ENCODE assay signal across 17 cellular contexts in the genomic region with DNA sequence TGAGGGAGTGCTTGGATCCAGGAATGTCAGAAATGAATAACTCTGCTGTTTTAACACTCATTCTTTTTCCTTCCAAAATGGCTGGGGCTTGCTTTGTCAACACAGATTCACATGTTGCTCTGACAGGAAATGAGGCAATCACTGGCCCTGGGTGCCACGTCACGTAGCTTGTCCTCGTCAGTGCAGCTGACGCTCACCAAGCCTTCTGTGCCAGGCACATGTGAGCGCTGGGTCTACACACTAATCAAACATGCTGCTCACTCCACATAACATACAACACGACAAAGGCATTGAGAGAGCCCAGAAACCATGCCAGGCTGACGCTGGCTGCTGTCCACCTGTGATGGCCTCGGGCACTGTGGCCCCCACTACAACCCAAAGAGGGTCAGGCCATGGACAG.
DNase-seq lines count a peak whose midpoint lies in the region; ATAC-seq lines count a peak whose summit lies in the region.
"Had no signal": no experiment of that assay in that cellular context is flagged by ENCODE, and none has a peak within 500 bp of the region (broad histone marks: within the 10 kb centered on the region; RNA-seq: fewer than 3 reads in every experiment).

No MANE protein-coding gene starts in this region.

- no peak for ATAC-seq in stimulated activated naive B cell treated with anti-CD40 and anti-IgM and Interleukin-4, amounts not matched to agents 10 μg/mL and 1 μg/mL and 100 μg/mL, for 72 hours (replicated peaks)
- ATAC-seq in HG03342 (IDR thresholded peaks at IDR 0.05; ENCODE audit: unreplicated experiment) (no peak), HG03280 (IDR thresholded peaks at IDR 0.05; ENCODE audit: unreplicated experiment) (no peak)
- ATAC-seq: lower lobe of right lung, WTC11 had no signal

- peaks cover 76% of the 10 kb centered on the region for H3K27me3 Mint-ChIP-seq in activated naive CD4-positive, alpha-beta T cell treated with anti-CD3 and anti-CD28 coated beads, Interleukin-2, amount 10 ng/mL, durations not matched to agents 7 days and 5 days
- H3K27me3 Mint-ChIP-seq in stimulated activated naive B cell treated with anti-CD40 and anti-IgM and Interleukin-4, amounts not matched to agents 10 μg/mL and 1 μg/mL and 100 μg/mL, for 72 hours, result peaks cover 72 to 80% of the 10 kb centered on the region in 2 donors

- CTCF ChIA-PET in activated naive CD4-positive, alpha-beta T cell treated with anti-CD3 and anti-CD28 coated beads, Interleukin-2, amount 10 ng/mL, durations not matched to agents 7 days and 5 days (lab: Charles Lee), result no interaction called here

- H3K9me3 Mint-ChIP-seq in activated naive CD4-positive, alpha-beta T cell treated with anti-CD3 and anti-CD28 coated beads, Interleukin-2, amount 10 ng/mL, durations not matched to agents 7 days and 5 days, result peaks cover 15% of the 10 kb centered on the region
- peaks cover 6 to 9% of the 10 kb centered on the region in 2 donors for H3K9me3 Mint-ChIP-seq in stimulated activated naive B cell treated with anti-CD40 and anti-IgM and Interleukin-4, amounts not matched to agents 10 μg/mL and 1 μg/mL and 100 μg/mL, for 72 hours
- H3K9me3 Mint-ChIP-seq: type B pancreatic cell, WTC11 had no signal

- no peak for DNase-seq in activated naive CD4-positive, alpha-beta T cell treated with anti-CD3 and anti-CD28 coated beads, Interleukin-2, amount 10 ng/mL, durations not matched to agents 7 days and 5 days
- no peak for DNase-seq in activated naive CD4-positive, alpha-beta T cell treated with anti-CD3 and anti-CD28 coated beads, Interleukin-2, amount 50 U/mL, for 16 hours
- DNase-seq in SHP77 (lab: John Stamatoyannopoulos, UW) (peak; percentile 28 to 91), head of caudate nucleus (peak in 31 of 42 donors; percentile 30 to 84 (median 61)), cerebellum (ENCODE audit: low spot score) (no peak)
- DNase-seq in stimulated activated naive B cell treated with anti-CD40 and anti-IgM and Interleukin-4, amounts not matched to agents 10 μg/mL and 1 μg/mL and 100 μg/mL, for 72 hours, result no peak
- DNase-seq: activated T-cell treated with anti-CD3 and anti-CD28 coated beads for 4 hours; Caco-2; lower lobe of right lung; naive thymus-derived CD8-positive, alpha-beta T cell; NCI-H1105 treated with DMSO at 0.1 percent for 48 hours; NK-92 treated with Interleukin-12 subunit alpha and Interleukin-12 subunit beta, amount 100 ng/mL, for 24 hours; stimulated activated CD4-positive, alpha-beta T cell treated with anti-CD3 and anti-CD28 coated beads, Interleukin-2, amount 100 ng/mL, for 48 hours had no signal

- H3K36me3 Mint-ChIP-seq in activated naive CD4-positive, alpha-beta T cell treated with anti-CD3 and anti-CD28 coated beads, Interleukin-2, amount 10 ng/mL, durations not matched to agents 7 days and 5 days, result peaks cover 8% of the 10 kb centered on the region
- H3K36me3 Mint-ChIP-seq in stimulated activated naive B cell treated with anti-CD40 and anti-IgM and Interleukin-4, amounts not matched to agents 10 μg/mL and 1 μg/mL and 100 μg/mL, for 72 hours, result peaks cover 0 to 5% of the 10 kb centered on the region in 2 donors
- H3K36me3 Mint-ChIP-seq: type B pancreatic cell, WTC11 had no signal

- H3K4me3 Mint-ChIP-seq in activated naive CD4-positive, alpha-beta T cell treated with anti-CD3 and anti-CD28 coated beads, Interleukin-2, amount 10 ng/mL, durations not matched to agents 7 days and 5 days, result no peak overlapping the region
- H3K4me3 Mint-ChIP-seq in stimulated activated naive B cell treated with anti-CD40 and anti-IgM and Interleukin-4, amounts not matched to agents 10 μg/mL and 1 μg/mL and 100 μg/mL, for 72 hours, result no peak overlapping the region
- H3K4me3 Mint-ChIP-seq: type B pancreatic cell, WTC11 had no signal

- H3K4me1 Mint-ChIP-seq in activated naive CD4-positive, alpha-beta T cell treated with anti-CD3 and anti-CD28 coated beads, Interleukin-2, amount 10 ng/mL, durations not matched to agents 7 days and 5 days, result peaks cover 37% of the 10 kb centered on the region
- peaks cover 9 to 12% of the 10 kb centered on the region in 2 donors for H3K4me1 Mint-ChIP-seq in stimulated activated naive B cell treated with anti-CD40 and anti-IgM and Interleukin-4, amounts not matched to agents 10 μg/mL and 1 μg/mL and 100 μg/mL, for 72 hours

- intact Hi-C loops in head of caudate nucleus (cut with DNase I), result no loop called here

- peak overlapping the region; percentile 7 for H3K27ac Mint-ChIP-seq in activated naive CD4-positive, alpha-beta T cell treated with anti-CD3 and anti-CD28 coated beads, Interleukin-2, amount 10 ng/mL, durations not matched to agents 7 days and 5 days
- H3K27ac Mint-ChIP-seq in stimulated activated naive B cell treated with anti-CD40 and anti-IgM and Interleukin-4, amounts not matched to agents 10 μg/mL and 1 μg/mL and 100 μg/mL, for 72 hours, result peak overlapping the region; percentile 48
- H3K27ac Mint-ChIP-seq: type B pancreatic cell, WTC11 had no signal

Comparison
In these comparisons a context has a peak if more than half of its experiments do, and no peak if none do; other contexts are left out.
1. DNase-seq: peak in SHP77 (2 of 2) and head of caudate nucleus (31 of 42); none in activated naive CD4-positive, alpha-beta T cell treated with anti-CD3 and anti-CD28 coated beads, Interleukin-2, amount 10 ng/mL, durations not matched to agents 7 days and 5 days (single experiment), activated naive CD4-positive, alpha-beta T cell treated with anti-CD3 and anti-CD28 coated beads, Interleukin-2, amount 50 U/mL, for 16 hours (single experiment), stimulated activated naive B cell treated with anti-CD40 and anti-IgM and Interleukin-4, amounts not matched to agents 10 μg/mL and 1 μg/mL and 100 μg/mL, for 72 hours (single experiment) and cerebellum (single experiment).